In the genomic region with DNA sequence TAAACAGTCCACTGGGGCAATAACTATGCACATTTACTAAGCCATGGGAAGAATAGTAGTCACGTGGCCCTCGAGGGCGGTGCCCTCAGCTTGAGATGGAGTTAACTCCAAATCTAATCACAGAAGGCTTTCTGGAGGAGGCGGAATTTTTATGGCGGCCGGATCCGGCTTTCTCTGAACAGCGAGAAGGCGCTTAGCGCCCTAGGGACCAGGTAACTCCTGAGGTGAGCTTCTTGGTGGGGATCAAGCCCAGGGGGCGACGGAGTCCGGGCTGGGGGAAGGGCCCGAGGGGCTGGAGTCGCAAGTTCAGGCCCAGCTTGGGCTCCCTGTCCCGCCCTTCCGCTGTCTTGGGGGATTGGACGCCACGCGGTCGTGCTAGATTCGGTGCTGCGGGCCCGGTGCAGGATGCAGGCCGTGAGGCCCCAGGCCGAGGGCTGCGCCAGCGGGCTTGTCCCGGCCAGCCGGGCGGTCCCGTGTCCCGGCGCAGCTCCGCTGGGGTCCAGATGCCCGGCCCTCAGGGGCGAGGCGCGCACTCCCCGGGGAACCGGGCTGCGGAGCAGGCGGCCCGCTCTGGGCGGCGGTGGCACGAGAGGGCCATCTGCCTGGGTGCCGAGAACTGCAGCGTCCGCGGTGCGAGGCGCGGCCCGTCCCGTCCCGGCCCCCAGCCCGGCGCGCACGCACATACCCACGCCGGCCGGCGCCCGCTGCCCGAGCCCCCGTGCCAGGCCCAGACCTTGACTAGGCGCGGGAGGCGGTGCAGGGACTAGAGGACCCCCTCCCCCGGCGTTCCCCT, we compare ENCODE assay signal across 9 cellular contexts. TPM values are rescaled to one million over a fixed set of nuclear protein-coding genes. Genes with fewer than 3 reads are reported as not detected.
A peak's percentile ranks its signal among the peaks of the same experiment; 100 is the strongest.
DNase-seq lines count a peak whose midpoint lies in the region; ATAC-seq and TF ChIP-seq lines count a peak whose summit lies in the region.
"Had no signal": no experiment of that assay in that cellular context is flagged by ENCODE, and none has a peak within 500 bp of the region (broad histone marks: within the 10 kb centered on the region; RNA-seq: fewer than 3 reads in every experiment).

No MANE protein-coding gene starts in this region.

- H3K27me3 ChIP-seq in Peyer's patch (no peaks in the 10 kb centered on the region), suprapubic skin (no peaks in the 10 kb centered on the region)

- TF ChIP-seq CTCF in Peyer's patch (IDR thresholded peaks at IDR 0.05) (no peak), suprapubic skin (IDR thresholded peaks at IDR 0.05) (no peak)

- ATAC-seq in memory B cell (ENCODE audit: low read depth) (no peak), GM21515 (IDR thresholded peaks at IDR 0.05; ENCODE audit: unreplicated experiment) (no peak)
- ATAC-seq: left colon had no signal

- H3K4me3 Mint-ChIP-seq in memory B cell: peak overlapping the region; percentile 55

- TF ChIP-seq EP300 in suprapubic skin (IDR thresholded peaks at IDR 0.05): no peak

- no peaks in the 10 kb centered on the region for H3K27me3 Mint-ChIP-seq in memory B cell
- H3K27me3 Mint-ChIP-seq: activated naive CD4-positive, alpha-beta T cell treated with anti-CD3 and anti-CD28 coated beads, Interleukin-2, amount 50 U/mL, for 24 hours had no signal

- H3K4me1 ChIP-seq in Peyer's patch (peaks cover 8 to 30% (median 20%) of the 10 kb centered on the region in 4 donors), suprapubic skin (peaks cover 35% of the 10 kb centered on the region)

- peaks cover 0 to 15% (median 0%) of the 10 kb centered on the region in 3 donors for H3K36me3 ChIP-seq in Peyer's patch
- H3K36me3 ChIP-seq in suprapubic skin: peaks cover 8% of the 10 kb centered on the region

- peaks cover 26% of the 10 kb centered on the region for H3K4me1 Mint-ChIP-seq in memory B cell

- no peaks in the 10 kb centered on the region for H3K9me3 Mint-ChIP-seq in memory B cell
- H3K9me3 Mint-ChIP-seq: activated naive CD4-positive, alpha-beta T cell treated with anti-CD3 and anti-CD28 coated beads, Interleukin-2, amount 50 U/mL, for 24 hours had no signal

- DNase-seq in Peyer's patch: peak in 1 of 3 donors; percentile 52
- no peak for DNase-seq in memory B cell (ENCODE audit: low spot score in 2 of 2)
- DNase-seq in suprapubic skin (ENCODE audit: low spot score in 2 of 2): peak in 1 of 2 donors; percentile 67
- DNase-seq in NCI-H1417 treated with DMSO at 0.1 percent for 48 hours (lab: John Stamatoyannopoulos, UW): no peak
- DNase-seq in NCI-H82 (lab: John Stamatoyannopoulos, UW): no peak

- peak overlapping the region in 3 of 4 donors; percentile 70 to 89 (median 73) for H3K4me3 ChIP-seq in Peyer's patch
- peak overlapping the region; percentile 86 for H3K4me3 ChIP-seq in suprapubic skin

- TF ChIP-seq POLR2A in Peyer's patch (IDR thresholded peaks at IDR 0.05) (no peak), suprapubic skin (IDR thresholded peaks at IDR 0.05) (no peak)

- H3K36me3 Mint-ChIP-seq in memory B cell: peaks cover 7% of the 10 kb centered on the region

- H3K27ac ChIP-seq in Peyer's patch (peak overlapping the region; percentile 86 to 94 (median 92)), cingulate gyrus (ENCODE audit: low read depth, low read length) (peak overlapping the region; percentile 95), suprapubic skin (peak overlapping the region; percentile 92)

- WGBS in suprapubic skin: 89% methylated on average over 32 of the region's 73 CpGs

- H3K9me3 ChIP-seq in Peyer's patch (no peaks in the 10 kb centered on the region), suprapubic skin (no peaks in the 10 kb centered on the region)

- H3K27ac Mint-ChIP-seq in memory B cell: peak overlapping the region; percentile 85

RNA-seq across cellular contexts. Expression of gene NSD1, which starts 1.7 kb away (rescaled TPM):
- total RNA-seq in Peyer's patch (100 to 1,000 TPM in 1 of 4 donors, 10 to 100 TPM in 3; 46.4 to 112 (median 50.1) TPM), suprapubic skin (10 to 100 TPM; 36.0 to 67.9 (median 51.3) TPM)

RNA-seq across cellular contexts. Expression of gene FGFR4, which starts 45.2 kb away (rescaled TPM):
- total RNA-seq in Peyer's patch (100 to 1,000 TPM in 1 of 4 donors, 10 to 100 TPM in 3; 43.0 to 264 (median 72.3) TPM), suprapubic skin (10 to 100 TPM in 1 of 4 donors, 1 to 10 TPM in 3; 1.8 to 12.2 (median 5.4) TPM)
